In the genomic region with DNA sequence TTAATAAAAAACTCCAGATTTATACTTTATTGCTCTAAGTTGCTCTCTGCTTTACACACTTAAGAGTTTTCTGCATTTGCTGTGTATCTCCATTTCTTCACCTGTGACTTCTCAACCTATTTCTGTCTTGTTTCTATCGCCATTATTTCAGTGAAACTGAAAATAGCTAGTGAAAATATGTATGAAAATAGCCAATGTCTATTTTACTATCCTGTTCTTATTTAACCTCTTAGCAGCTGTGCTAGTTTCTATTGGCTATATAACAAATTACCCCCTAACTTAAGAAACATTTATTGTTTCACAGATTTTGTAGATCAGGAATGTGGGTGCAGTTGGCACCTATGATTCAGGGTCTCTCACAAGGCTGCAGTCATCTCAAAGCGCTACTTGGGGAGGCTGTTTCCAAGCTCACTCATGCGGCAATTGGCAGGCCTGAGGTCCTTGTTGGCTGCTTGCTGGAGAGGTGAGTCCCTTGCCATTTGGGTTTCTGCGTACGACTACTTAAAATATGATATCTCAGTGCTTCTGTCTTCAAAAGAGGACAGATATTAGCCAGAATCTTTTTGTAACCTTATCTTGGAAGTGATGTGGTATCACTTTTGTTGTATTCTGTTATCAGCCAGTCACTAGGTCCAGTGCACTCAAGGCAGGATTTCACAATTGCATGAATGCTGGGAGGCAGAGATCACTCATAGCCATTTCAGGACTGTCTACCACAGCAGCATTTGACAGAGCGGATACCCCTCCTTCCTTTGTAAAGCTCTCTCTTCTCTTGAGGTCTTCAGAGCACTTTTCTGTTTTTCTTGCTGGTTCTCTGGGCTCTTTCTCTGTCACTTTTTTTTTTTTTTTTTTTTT, we compare ENCODE assay signal across 12 cellular contexts. TPM values are rescaled to one million over a fixed set of nuclear protein-coding genes. Genes with fewer than 3 reads are reported as not detected.
DNase-seq lines count a peak whose midpoint lies in the region; ATAC-seq and TF ChIP-seq lines count a peak whose summit lies in the region.
"Had no signal": no experiment of that assay in that cellular context is flagged by ENCODE, and none has a peak within 500 bp of the region (broad histone marks: within the 10 kb centered on the region; RNA-seq: fewer than 3 reads in every experiment).

No MANE protein-coding gene starts in this region.

- H3K9me3 ChIP-seq in Loucy (ENCODE audit: insufficient read depth, low read depth, low read length): no peaks in the 10 kb centered on the region
- no peaks in the 10 kb centered on the region for H3K9me3 ChIP-seq in hepatocyte (ENCODE audit: low read depth)
- H3K9me3 ChIP-seq in naive thymus-derived CD4-positive, alpha-beta T cell (ENCODE audit: control insufficient read depth in 2 of 3, low read length in 3 of 3): no peaks in the 10 kb centered on the region
- H3K9me3 ChIP-seq: BLaER1 had no signal

- peaks cover 0 to 15% (median 9%) of the 10 kb centered on the region in 5 donors for H3K36me3 Mint-ChIP-seq in naive thymus-derived CD4-positive, alpha-beta T cell

- H3K27me3 Mint-ChIP-seq in naive thymus-derived CD4-positive, alpha-beta T cell: no peaks in the 10 kb centered on the region
- H3K27me3 Mint-ChIP-seq: activated CD8-positive, alpha-beta T cell treated with anti-CD3 and anti-CD28 coated beads for 36 hours had no signal

- no peaks in the 10 kb centered on the region for H3K27me3 ChIP-seq in Loucy (ENCODE audit: insufficient read depth, low read length, poor library complexity, severe bottlenecking)
- no peaks in the 10 kb centered on the region for H3K27me3 ChIP-seq in hepatocyte
- H3K27me3 ChIP-seq in naive thymus-derived CD4-positive, alpha-beta T cell (ENCODE audit: control insufficient read depth in 2 of 2, insufficient read depth in 2 of 2, low read length in 2 of 2): no peaks in the 10 kb centered on the region
- H3K27me3 ChIP-seq: BLaER1 had no signal

- H3K9ac ChIP-seq in Loucy (ENCODE audit: low read depth, low read length, poor library complexity, severe bottlenecking): no peak overlapping the region
- H3K9ac ChIP-seq: BLaER1 had no signal

- POLR2A ChIA-PET in naive thymus-derived CD4-positive, alpha-beta T cell (lab: Charles Lee): no interaction called here

- H3K9me2 ChIP-seq in Loucy (replicated peaks; ENCODE audit: low read depth, low read length) (no peaks in the 10 kb centered on the region), hepatocyte (replicated peaks; ENCODE audit: insufficient read depth) (no peaks in the 10 kb centered on the region)

- H3K27ac Mint-ChIP-seq in naive thymus-derived CD4-positive, alpha-beta T cell: no peak overlapping the region
- H3K27ac Mint-ChIP-seq: activated CD8-positive, alpha-beta T cell treated with anti-CD3 and anti-CD28 coated beads for 36 hours had no signal

- no peak overlapping the region for H3K27ac ChIP-seq in hepatocyte
- H3K27ac ChIP-seq in naive thymus-derived CD4-positive, alpha-beta T cell (ENCODE audit: low read depth, low read length): no peak overlapping the region
- H3K27ac ChIP-seq: BLaER1 had no signal

- H3K79me2 ChIP-seq in Loucy (ENCODE audit: insufficient read depth, low read length): peaks cover 69% of the 10 kb centered on the region; the same call in 1 of the 2 replicates
- H3K79me2 ChIP-seq in hepatocyte: peaks cover 88% of the 10 kb centered on the region

- no peak overlapping the region for H2AFZ ChIP-seq in Loucy (ENCODE audit: low read length)
- no peak overlapping the region for H2AFZ ChIP-seq in hepatocyte

- no peak overlapping the region for H3K4me3 Mint-ChIP-seq in naive thymus-derived CD4-positive, alpha-beta T cell
- H3K4me3 Mint-ChIP-seq: activated CD8-positive, alpha-beta T cell treated with anti-CD3 and anti-CD28 coated beads for 36 hours had no signal

- peaks cover 9 to 55% (median 41%) of the 10 kb centered on the region in 7 donors for H3K4me1 Mint-ChIP-seq in naive thymus-derived CD4-positive, alpha-beta T cell

- intact Hi-C loops in posterior cingulate gyrus (cut with DNase I): no loop called here
- intact Hi-C loops in naive thymus-derived CD4-positive, alpha-beta T cell (cut with micrococcal nuclease): loop anchor here in 1 of 2 donors (10.0 kb wide), 1 partner anchor 97 kb away; no protein-coding TSS in a partner anchor

- peaks cover 7% of the 10 kb centered on the region; the same call in 1 of the 2 replicates for H3K36me3 ChIP-seq in Loucy (ENCODE audit: insufficient read depth, low read length)
- no peaks in the 10 kb centered on the region for H3K36me3 ChIP-seq in hepatocyte (replicated peaks; ENCODE audit: insufficient read depth, low read depth)
- peaks cover 0 to 4% (median 0%) of the 10 kb centered on the region in 3 experiments for H3K36me3 ChIP-seq in naive thymus-derived CD4-positive, alpha-beta T cell (ENCODE audit: control insufficient read depth in 2 of 3, insufficient read depth in 3 of 3, low read length in 3 of 3)

- no peaks in the 10 kb centered on the region; the same call in 1 of the 2 replicates for H3F3A ChIP-seq in Loucy (ENCODE audit: low read depth)

- CTCF ChIA-PET in naive thymus-derived CD4-positive, alpha-beta T cell (lab: Charles Lee): no interaction called here

- H3K4me3 ChIP-seq in GM12865 (ENCODE audit: low read depth, low read length) (no peak overlapping the region), Loucy (ENCODE audit: low read length, poor library complexity, severe bottlenecking) (no peak overlapping the region), hepatocyte (no peak overlapping the region)
- H3K4me3 ChIP-seq in naive thymus-derived CD4-positive, alpha-beta T cell (ENCODE audit: low read length): no peak overlapping the region
- H3K4me3 ChIP-seq: BLaER1 had no signal

- TF ChIP-seq CTCF in GM12865 (IDR thresholded peaks at IDR 0.05; ENCODE audit: insufficient read depth, low read depth, low read length, missing control alignments) (no peak), Loucy (conservative IDR thresholded peaks at IDR 0.05; ENCODE audit: low read length) (no peak), hepatocyte (IDR thresholded peaks at IDR 0.05; ENCODE audit: poor library complexity) (no peak)

- peak; percentile 72 for ATAC-seq in GM21526 (IDR thresholded peaks at IDR 0.05; ENCODE audit: low FRiP score, unreplicated experiment)
- ATAC-seq in naive thymus-derived CD4-positive, alpha-beta T cell: no peak
- ATAC-seq: activated CD8-positive, alpha-beta T cell treated with anti-CD3 and anti-CD28 coated beads for 36 hours had no signal

- H3K4me2 ChIP-seq in Loucy (ENCODE audit: low read depth, low read length, poor library complexity, severe bottlenecking) (peak overlapping the region; percentile 8), hepatocyte (peak overlapping the region; percentile 6)
- H3K4me2 ChIP-seq: BLaER1 had no signal

- WGBS in hepatocyte (ENCODE audit: low lambda C conversion rate, missing lambda C conversion rate): 79% methylated on average over 6 of the region's 6 CpGs

- DNase-seq in GM12865 (ENCODE audit: low read depth) (peak; percentile 64), hepatocyte (ENCODE audit: low spot score) (peak; percentile 49), posterior cingulate gyrus (no peak), foreskin melanocyte (no peak)
- no peak for DNase-seq in naive thymus-derived CD4-positive, alpha-beta T cell
- no peak for DNase-seq in effector CD8-positive, alpha-beta T cell (lab: John Stamatoyannopoulos, UW)
- DNase-seq: activated CD8-positive, alpha-beta T cell treated with anti-CD3 and anti-CD28 coated beads for 36 hours; foreskin fibroblast; NCI-H1694 had no signal

- H4K20me1 ChIP-seq in Loucy (ENCODE audit: insufficient read depth, low read length, poor library complexity, severe bottlenecking) (peaks cover 7% of the 10 kb centered on the region), hepatocyte (ENCODE audit: insufficient read depth, poor library complexity, severe bottlenecking) (peaks cover 19% of the 10 kb centered on the region)

- H3K4me1 ChIP-seq in Loucy (ENCODE audit: insufficient read depth, low read length, poor library complexity, severe bottlenecking): peaks cover 7% of the 10 kb centered on the region
- H3K4me1 ChIP-seq in hepatocyte (ENCODE audit: insufficient read depth): no peaks in the 10 kb centered on the region
- H3K4me1 ChIP-seq in naive thymus-derived CD4-positive, alpha-beta T cell (ENCODE audit: control insufficient read depth in 2 of 2, insufficient read depth in 2 of 2, low read length in 2 of 2): no peaks in the 10 kb centered on the region

- H3K9me3 Mint-ChIP-seq in naive thymus-derived CD4-positive, alpha-beta T cell: no peaks in the 10 kb centered on the region
- H3K9me3 Mint-ChIP-seq: activated CD8-positive, alpha-beta T cell treated with anti-CD3 and anti-CD28 coated beads for 36 hours had no signal

RNA-seq across cellular contexts. Expression of a gene that starts 7.2 kb away (rescaled TPM):
- total RNA-seq in hepatocyte: 23.8 and 29.7 TPM in 2 replicates
- polyA plus RNA-seq in hepatocyte: 18.4 and 25.3 TPM in 2 replicates
- 10 to 100 TPM; 48.6 to 62.0 (median 52.4) TPM for total RNA-seq in naive thymus-derived CD4-positive, alpha-beta T cell
- 10 to 100 TPM; 15.9 to 23.1 TPM for polyA plus RNA-seq in naive thymus-derived CD4-positive, alpha-beta T cell

RNA-seq across cellular contexts. Expression of a gene that starts 48.8 kb away (rescaled TPM):
- total RNA-seq in hepatocyte: 11.8 and 13.4 TPM in 2 replicates
- 6.3 and 6.6 TPM in 2 replicates for polyA plus RNA-seq in hepatocyte
- 10 to 100 TPM; 11.0 to 34.9 (median 18.3) TPM for total RNA-seq in naive thymus-derived CD4-positive, alpha-beta T cell
- 1 to 10 TPM; 2.8 to 4.7 TPM for polyA plus RNA-seq in naive thymus-derived CD4-positive, alpha-beta T cell

Comparison
In these comparisons a context has a peak if more than half of its experiments do, and no peak if none do; other contexts are left out.
1. DNase-seq: peak in GM12865 (single experiment) and hepatocyte (single experiment); none in posterior cingulate gyrus (0 of 10), foreskin melanocyte (single experiment), naive thymus-derived CD4-positive, alpha-beta T cell (0 of 9) and effector CD8-positive, alpha-beta T cell (single experiment).